In the genomic region with DNA sequence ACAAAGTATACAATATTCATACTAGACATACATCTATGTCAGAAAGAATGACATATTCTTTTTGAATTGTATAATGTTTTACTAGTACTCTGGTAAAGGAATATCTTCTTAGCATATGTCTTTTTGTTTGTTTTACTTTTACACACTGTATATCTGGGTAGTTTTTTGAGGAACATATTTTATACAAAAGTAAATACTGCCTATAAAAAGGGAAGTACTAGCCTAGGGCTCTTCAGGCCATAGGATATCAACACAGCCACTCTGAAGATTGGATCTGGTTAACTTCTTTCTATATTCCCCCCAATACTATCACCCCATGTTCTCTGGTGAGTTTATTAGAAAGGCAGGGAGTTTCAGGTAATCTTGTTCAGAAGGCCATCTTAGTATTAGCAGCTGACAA, we compare ENCODE assay signal across 17 cellular contexts.
DNase-seq lines count a peak whose midpoint lies in the region; ATAC-seq, FAIRE-seq and TF ChIP-seq lines count a peak whose summit lies in the region.
"Had no signal": no experiment of that assay in that cellular context is flagged by ENCODE, and none has a peak within 500 bp of the region (broad histone marks: within the 10 kb centered on the region; RNA-seq: fewer than 3 reads in every experiment).

No MANE protein-coding gene starts in this region.

- FAIRE-seq in kidney (lab: Jason Lieb, UNC), result peak; percentile 6
- FAIRE-seq: D721Med had no signal

- no peak for TF ChIP-seq POLR2A in thyroid gland (IDR thresholded peaks at IDR 0.05)

- H3K4me1 Mint-ChIP-seq in T-helper 2 cell treated with Interferon-gamma antibody and Interleukin-4, amounts not matched to agents 5 μg/mL and 100 μg/mL, for 36 hours (ENCODE audit: low read depth), result peaks cover 9% of the 10 kb centered on the region
- peaks cover 23% of the 10 kb centered on the region for H3K4me1 Mint-ChIP-seq in CD14-positive monocyte
- H3K4me1 Mint-ChIP-seq: CD8-positive, alpha-beta memory T cell had no signal

- ATAC-seq in GM21737 (IDR thresholded peaks at IDR 0.05; ENCODE audit: unreplicated experiment), result no peak

- H3K36me3 ChIP-seq in kidney (ENCODE audit: control insufficient read depth in 1 of 2, insufficient read depth in 2 of 2, low read length in 2 of 2) (no peaks in the 10 kb centered on the region), thyroid gland (peaks cover 0 to 6% of the 10 kb centered on the region in 2 donors)

- no peaks in the 10 kb centered on the region for H3K27me3 ChIP-seq in thyroid gland

- H3K27me3 Mint-ChIP-seq in T-helper 2 cell treated with Interferon-gamma antibody and Interleukin-4, amounts not matched to agents 5 μg/mL and 100 μg/mL, for 36 hours (ENCODE audit: low read depth), result no peaks in the 10 kb centered on the region
- no peaks in the 10 kb centered on the region for H3K27me3 Mint-ChIP-seq in CD14-positive monocyte (ENCODE audit: low read depth in 3 of 3)
- H3K27me3 Mint-ChIP-seq: CD8-positive, alpha-beta memory T cell had no signal

- TF ChIP-seq CTCF in CD14-positive monocyte (IDR thresholded peaks at IDR 0.05) (no peak), kidney (IDR thresholded peaks at IDR 0.05; ENCODE audit: borderline replicate concordance, extremely low read depth, insufficient read depth) (no peak), thyroid gland (IDR thresholded peaks at IDR 0.05) (no peak)

- H3K27ac ChIP-seq in kidney (ENCODE audit: low read depth in 2 of 2, low read length in 2 of 2) (no peak overlapping the region), thyroid gland (no peak overlapping the region)

- H3K9me3 Mint-ChIP-seq in T-helper 2 cell treated with Interferon-gamma antibody and Interleukin-4, amounts not matched to agents 5 μg/mL and 100 μg/mL, for 36 hours, result peaks cover 33% of the 10 kb centered on the region
- peaks cover 0 to 8% (median 6%) of the 10 kb centered on the region in 7 donors for H3K9me3 Mint-ChIP-seq in CD14-positive monocyte

- DNase-seq in T-helper 2 cell treated with Interferon-gamma antibody and Interleukin-4, amounts not matched to agents 5 μg/mL and 100 μg/mL, for 36 hours (ENCODE audit: low spot score), result no peak
- DNase-seq in T-helper 2 cell (no peak), CD14-positive monocyte (ENCODE audit: low spot score) (no peak), MV-4-11 (lab: John Stamatoyannopoulos, UW) (peak; percentile 36), kidney (no peak), thyroid gland (no peak)
- DNase-seq in activated CD8-positive, alpha-beta memory T cell treated with anti-CD3 and anti-CD28 coated beads, Interleukin-2, amount 50 U/mL, for 48 hours, result no peak
- DNase-seq: CD8-positive, alpha-beta memory T cell; DMS79; H9; NCI-H1436; NCI-H2029; NCI-H2171 treated with DMSO at 0.1 percent for 48 hours; NCI-H446 treated with DMSO at 0.1 percent for 48 hours; NCI-H748 treated with DMSO at 0.1 percent for 48 hours had no signal

- peak overlapping the region; percentile 23 for H3K27ac Mint-ChIP-seq in T-helper 2 cell treated with Interferon-gamma antibody and Interleukin-4, amounts not matched to agents 5 μg/mL and 100 μg/mL, for 36 hours
- peak overlapping the region in 5 of 7 donors; percentile 36 to 85 (median 76) for H3K27ac Mint-ChIP-seq in CD14-positive monocyte

- no peak overlapping the region for H3K9ac ChIP-seq in kidney (ENCODE audit: low read length in 2 of 2)

- no peak overlapping the region for H3K4me3 Mint-ChIP-seq in T-helper 2 cell treated with Interferon-gamma antibody and Interleukin-4, amounts not matched to agents 5 μg/mL and 100 μg/mL, for 36 hours
- H3K4me3 Mint-ChIP-seq in CD14-positive monocyte, result no peak overlapping the region
- H3K4me3 Mint-ChIP-seq: CD8-positive, alpha-beta memory T cell; H9 had no signal

- intact Hi-C loops in CD14-positive monocyte (cut with micrococcal nuclease) (no loop called here), kidney (cut with DNase I) (no loop called here), thyroid gland (cut with DNase I) (no loop called here)

- H3K4me1 ChIP-seq in kidney (ENCODE audit: control insufficient read depth in 1 of 2, insufficient read depth in 1 of 2, low read depth in 1 of 2, low read length in 2 of 2) (no peaks in the 10 kb centered on the region), thyroid gland (no peaks in the 10 kb centered on the region)

- no peak overlapping the region for H3K4me3 ChIP-seq in kidney (ENCODE audit: low read length in 2 of 2)
- no peak overlapping the region for H3K4me3 ChIP-seq in thyroid gland (replicated peaks in 1 of 3)

- peaks cover 24% of the 10 kb centered on the region for H3K36me3 Mint-ChIP-seq in T-helper 2 cell treated with Interferon-gamma antibody and Interleukin-4, amounts not matched to agents 5 μg/mL and 100 μg/mL, for 36 hours (ENCODE audit: low read depth)
- peaks cover 40 to 47% of the 10 kb centered on the region in 2 donors for H3K36me3 Mint-ChIP-seq in CD14-positive monocyte

- no peaks in the 10 kb centered on the region for H3K9me3 ChIP-seq in kidney (ENCODE audit: control insufficient read depth in 1 of 2, low read length in 2 of 2)
- no peaks in the 10 kb centered on the region for H3K9me3 ChIP-seq in thyroid gland
